In the genomic region with DNA sequence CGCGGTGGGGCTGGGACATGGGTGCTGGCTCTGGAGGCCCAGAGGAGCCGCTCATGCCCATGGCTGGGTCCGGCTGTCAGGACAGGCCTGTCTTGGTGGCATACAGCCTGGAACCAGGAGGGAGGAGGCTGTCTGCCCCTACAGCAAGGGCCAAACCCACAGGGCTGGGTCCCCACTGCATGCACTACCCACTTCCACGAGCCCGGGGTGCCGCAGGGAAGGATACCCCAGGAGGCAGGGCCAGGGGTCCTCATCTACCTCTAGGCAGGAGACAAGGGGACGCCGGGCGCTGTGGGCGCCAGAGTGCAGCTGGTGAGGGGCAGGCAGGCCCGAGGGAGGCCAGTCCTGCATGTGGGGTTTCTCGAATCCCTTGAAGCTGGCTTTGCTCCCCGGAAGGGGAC, we compare ENCODE assay signal across 21 cellular contexts.
"Had no signal": no experiment of that assay in that cellular context is flagged by ENCODE, and none has a peak within 500 bp of the region (broad histone marks: within the 10 kb centered on the region; RNA-seq: fewer than 3 reads in every experiment).

No MANE protein-coding gene starts in this region.

- H3K4me3 ChIP-seq: cardiac muscle cell, esophagus squamous epithelium, gastrocnemius medialis, sigmoid colon, smooth muscle cell, thyroid gland had no signal

- FAIRE-seq: colon had no signal

- H3K36me3 ChIP-seq: cardiac muscle cell, esophagus squamous epithelium, gastrocnemius medialis, sigmoid colon, thyroid gland had no signal

- H3K9me3 ChIP-seq: gastrocnemius medialis, thyroid gland had no signal

- ATAC-seq: activated T-helper 17 cell treated with anti-CD3 and anti-CD28 coated beads, Interleukin-2, amount 50 U/mL, for 72 hours; gastrocnemius medialis; SK-N-SH treated with all-trans-retinoic acid at 6 μM for 48 hours; T-cell had no signal

- H3K27me3 ChIP-seq: cardiac muscle cell, gastrocnemius medialis, sigmoid colon, thyroid gland had no signal

- H3K27ac ChIP-seq: cardiac muscle cell, esophagus squamous epithelium, gastrocnemius medialis, thyroid gland had no signal

- H3K4me2 ChIP-seq: smooth muscle cell had no signal

- H3K4me1 ChIP-seq: esophagus squamous epithelium, gastrocnemius medialis, sigmoid colon, thyroid gland had no signal

- DNase-seq: activated CD4-positive, alpha-beta T cell treated with anti-CD3 and anti-CD28 coated beads for 1 hour; activated CD4-positive, alpha-beta T cell treated with anti-CD3 and anti-CD28 coated beads, Interleukin-2, amount 50 U/mL, for 1 hour; activated naive CD4-positive, alpha-beta T cell treated with anti-CD3 and anti-CD28 coated beads for 36 hours; activated naive CD8-positive, alpha-beta T cell treated with anti-CD3 and anti-CD28 coated beads, Interleukin-2, amount 10 ng/mL, durations not matched to agents 7 days and 5 days; activated T-cell treated with anti-CD3 and anti-CD28 coated beads, Interleukin-2, amount 50 U/mL, for 24 hours; amniotic stem cell; esophagus squamous epithelium; gastrocnemius medialis; left cardiac atrium; nephron progenitor cell; retina; sigmoid colon; stimulated activated CD4-positive, alpha-beta T cell treated with anti-CD3 and anti-CD28 coated beads, Interleukin-4, amount 100 ng/mL, for 24 hours; stimulated activated naive CD4-positive, alpha-beta T cell treated with Interleukin-2 at 50 U/mL for 16 hours; T-cell; thyroid gland had no signal
